In the genomic region with DNA sequence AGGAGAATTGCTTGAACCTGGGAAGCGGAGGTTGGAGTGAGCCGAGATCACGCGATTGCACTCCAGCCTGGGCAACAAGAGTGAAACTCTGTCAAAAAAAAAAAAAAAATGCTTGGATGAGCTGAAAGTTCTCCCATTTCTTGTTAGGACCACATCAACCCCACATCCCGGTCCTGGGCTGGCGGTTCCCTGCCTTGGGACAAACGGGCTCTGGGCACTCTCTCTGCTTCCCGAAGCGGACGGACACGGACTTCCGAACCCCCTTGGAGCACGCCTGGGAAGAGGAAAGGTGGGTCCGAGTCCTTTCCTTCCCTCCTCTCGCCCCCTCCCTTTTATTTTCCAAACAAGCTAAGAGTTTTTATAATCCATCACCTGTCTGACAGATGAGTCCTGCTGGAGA, we compare ENCODE assay signal across 23 cellular contexts.
"Had no signal": no experiment of that assay in that cellular context is flagged by ENCODE, and none has a peak within 500 bp of the region (broad histone marks: within the 10 kb centered on the region; RNA-seq: fewer than 3 reads in every experiment).

No MANE protein-coding gene starts in this region.

- H3K27ac ChIP-seq: left ventricle myocardium inferior, neutrophil, ovary, prostate gland, skin epidermis, suprapubic skin, thoracic aorta, tibial artery, upper lobe of right lung had no signal

- H3K4me3 ChIP-seq: left ventricle myocardium inferior, lung, ovary, prostate gland, skin epidermis, suprapubic skin, thoracic aorta, tibial artery, upper lobe of right lung had no signal

- DNase-seq: hippocampal formation; kidney; left colon; left ventricle myocardium inferior; mesendoderm; naive B cell; occipital lobe; ovary; retina; right cardiac atrium; stimulated activated CD4-positive, alpha-beta T cell treated with anti-CD3 and anti-CD28 coated beads, Interleukin-4, amount 100 ng/mL, for 24 hours; stimulated activated naive CD4-positive, alpha-beta T cell; trophoblast cell; upper lobe of right lung had no signal

- ATAC-seq: left colon; right cardiac atrium; sciatic nerve; stimulated activated effector memory CD8-positive, alpha-beta T cell treated with anti-CD3 and anti-CD28 coated beads, Interleukin-12 subunit alpha, Interleukin-12 subunit beta, amount 100 ng/mL, for 72 hours; upper lobe of right lung had no signal
